28 cellular contexts compared by ENCODE assay signal in the genomic region with DNA sequence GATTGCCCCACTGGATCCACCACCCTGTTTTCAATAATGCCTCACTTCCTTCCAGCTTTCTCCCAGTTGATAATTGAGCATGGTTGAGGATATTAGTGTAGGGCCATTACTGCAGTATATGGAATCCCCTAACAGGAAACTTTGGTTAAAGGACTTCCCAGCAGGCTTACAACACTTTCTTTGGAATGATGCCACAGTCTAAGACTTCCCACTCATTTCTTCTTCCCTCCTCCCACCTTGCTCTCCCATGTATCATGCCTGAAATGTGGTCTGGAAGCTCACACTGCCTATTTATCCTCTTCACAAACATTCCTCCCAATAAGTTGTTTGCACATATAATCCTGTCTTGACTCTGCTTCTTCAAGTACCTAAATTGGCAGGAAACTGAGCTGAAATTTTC.
DNase-seq lines count a peak whose midpoint lies in the region; ATAC-seq and TF ChIP-seq lines count a peak whose summit lies in the region.
"Had no signal": no experiment of that assay in that cellular context is flagged by ENCODE, and none has a peak within 500 bp of the region (broad histone marks: within the 10 kb centered on the region; RNA-seq: fewer than 3 reads in every experiment).

No MANE protein-coding gene starts in this region.

- peak; percentile 9 for DNase-seq in MCF 10A (ENCODE audit: unreplicated experiment)
- no peak for DNase-seq in breast epithelium (ENCODE audit: low spot score in 2 of 2)
- DNase-seq in amniotic epithelial cell (ENCODE audit: low read depth), result peak; percentile 92
- DNase-seq in left lung, result no peak
- no peak for DNase-seq in BE2C
- DNase-seq in stimulated activated CD4-positive, alpha-beta T cell treated with anti-CD3 and anti-CD28 coated beads, Interleukin-12 subunit alpha, Interleukin-12 subunit beta, amount 100 ng/mL, for 4 hours, result no peak
- DNase-seq in sigmoid colon, result no peak
- DNase-seq: activated CD4-positive, alpha-beta T cell treated with anti-CD3 and anti-CD28 coated beads, Interleukin-2, amount 10 ng/mL, durations not matched to agents 24 days and 14 days; activated naive CD8-positive, alpha-beta T cell treated with anti-CD3 and anti-CD28 coated beads, Interleukin-2, amount 50 U/mL, for 24 hours; C1 segment of cervical spinal cord; central memory CD4-positive, alpha-beta T cell; dorsolateral prefrontal cortex; foreskin melanocyte; hypothalamus; lower lobe of right lung; NCI-H2081; NCI-H524 treated with DMSO at 0.1 percent for 48 hours; OCI-M1; right cardiac atrium; SHP77; T-helper 1 cell had no signal

- no peak overlapping the region for H3K4me3 Mint-ChIP-seq in MCF 10A (ENCODE audit: unreplicated experiment)
- H3K4me3 Mint-ChIP-seq: activated CD4-positive, alpha-beta T cell treated with anti-CD3 and anti-CD28 coated beads, Interleukin-2, amount 10 ng/mL, durations not matched to agents 24 days and 14 days; activated naive CD8-positive, alpha-beta T cell treated with anti-CD3 and anti-CD28 coated beads, Interleukin-2, amount 50 U/mL, for 24 hours; GM23338 had no signal

- H3K4me3 ChIP-seq in breast epithelium (no peak overlapping the region), left lung (no peak overlapping the region), BE2C (ENCODE audit: low read depth, low read length) (no peak overlapping the region), sigmoid colon (no peak overlapping the region)
- H3K4me3 ChIP-seq: dorsolateral prefrontal cortex, GM23338, K562, lower lobe of right lung, suprapubic skin, vagina had no signal

- BruUV-seq in MCF 10A (replicated peaks; lab: Mats Ljungman, UMichigan), result no TSS peak

- H3K4me1 Mint-ChIP-seq in MCF 10A (ENCODE audit: insufficient read depth, unreplicated experiment), result no peaks in the 10 kb centered on the region
- H3K4me1 Mint-ChIP-seq: activated CD4-positive, alpha-beta T cell treated with anti-CD3 and anti-CD28 coated beads, Interleukin-2, amount 10 ng/mL, durations not matched to agents 24 days and 14 days; activated naive CD8-positive, alpha-beta T cell treated with anti-CD3 and anti-CD28 coated beads, Interleukin-2, amount 50 U/mL, for 24 hours; GM23338 had no signal

- intact Hi-C loops in MCF 10A (cut with micrococcal nuclease) (loop anchor here (10.0 kb wide), 1 partner anchor 1267 kb away; no protein-coding TSS in a partner anchor), breast epithelium (cut with DNase I; ENCODE audit: low total_unique reads) (no loop called here), left lung (cut with DNase I) (no loop called here), sigmoid colon (cut with DNase I) (no loop called here)

- H3K36me3 Mint-ChIP-seq in MCF 10A (ENCODE audit: insufficient read depth, unreplicated experiment), result no peaks in the 10 kb centered on the region

- H3K9me3 ChIP-seq in breast epithelium (peaks cover 0 to 11% of the 10 kb centered on the region in 2 donors), left lung (peaks cover 0 to 13% of the 10 kb centered on the region in 2 donors), BE2C (no peaks in the 10 kb centered on the region), sigmoid colon (no peaks in the 10 kb centered on the region)
- H3K9me3 ChIP-seq: lower lobe of right lung, neutrophil, suprapubic skin, vagina had no signal

- no peak overlapping the region for H3K27ac ChIP-seq in breast epithelium
- H3K27ac ChIP-seq in left lung, result no peak overlapping the region
- no peak overlapping the region for H3K27ac ChIP-seq in sigmoid colon
- H3K27ac ChIP-seq: dorsolateral prefrontal cortex, lower lobe of right lung, neutrophil, suprapubic skin, vagina had no signal

- no peak for TF ChIP-seq CTCF in MCF 10A (IDR thresholded peaks at IDR 0.05; ENCODE audit: unreplicated experiment)
- no peak for TF ChIP-seq CTCF in breast epithelium (IDR thresholded peaks at IDR 0.05)
- no peak for TF ChIP-seq CTCF in left lung (IDR thresholded peaks at IDR 0.05)
- TF ChIP-seq CTCF in BE2C (IDR thresholded peaks at IDR 0.05; ENCODE audit: low read depth, low read length), result no peak
- no peak for TF ChIP-seq CTCF in sigmoid colon (IDR thresholded peaks at IDR 0.05)

- CTCF ChIA-PET in MCF 10A (lab: Yijun Ruan, JAX), result interaction anchor here (1.0 kb wide), 1 partner anchor 10 kb away, joined by 3 read pairs; no protein-coding TSS in a partner anchor

- H3K27me3 Mint-ChIP-seq in MCF 10A (ENCODE audit: insufficient read depth, unreplicated experiment), result no peaks in the 10 kb centered on the region
- H3K27me3 Mint-ChIP-seq: activated CD4-positive, alpha-beta T cell treated with anti-CD3 and anti-CD28 coated beads, Interleukin-2, amount 10 ng/mL, durations not matched to agents 24 days and 14 days; activated naive CD8-positive, alpha-beta T cell treated with anti-CD3 and anti-CD28 coated beads, Interleukin-2, amount 50 U/mL, for 24 hours had no signal

- POLR2A ChIA-PET in MCF 10A (lab: Yijun Ruan, JAX), result no interaction called here

- H3K36me3 ChIP-seq in breast epithelium, result no peaks in the 10 kb centered on the region
- H3K36me3 ChIP-seq in left lung, result no peaks in the 10 kb centered on the region
- no peaks in the 10 kb centered on the region for H3K36me3 ChIP-seq in BE2C
- no peaks in the 10 kb centered on the region for H3K36me3 ChIP-seq in sigmoid colon
- H3K36me3 ChIP-seq: lower lobe of right lung, neutrophil, suprapubic skin, vagina had no signal

- H3K9me3 Mint-ChIP-seq in MCF 10A (ENCODE audit: unreplicated experiment), result peaks cover 6% of the 10 kb centered on the region
- H3K9me3 Mint-ChIP-seq: activated CD4-positive, alpha-beta T cell treated with anti-CD3 and anti-CD28 coated beads, Interleukin-2, amount 10 ng/mL, durations not matched to agents 24 days and 14 days; GM23338 had no signal

- ATAC-seq in left lung (peak; percentile 76), GM21360 (IDR thresholded peaks at IDR 0.05; ENCODE audit: unreplicated experiment) (no peak)
- ATAC-seq: activated naive CD8-positive, alpha-beta T cell treated with anti-CD3 and anti-CD28 coated beads, Interleukin-2, amount 50 U/mL, for 24 hours; GM23338; K562; right cardiac atrium had no signal

- TF ChIP-seq POLR2A in breast epithelium (IDR thresholded peaks at IDR 0.05), result no peak
- TF ChIP-seq POLR2A in sigmoid colon (IDR thresholded peaks at IDR 0.05), result no peak

- TF ChIP-seq EP300 in sigmoid colon (IDR thresholded peaks at IDR 0.05), result no peak

- no peaks in the 10 kb centered on the region for H3K4me1 ChIP-seq in breast epithelium
- H3K4me1 ChIP-seq in left lung, result no peaks in the 10 kb centered on the region
- H3K4me1 ChIP-seq in BE2C, result no peaks in the 10 kb centered on the region
- no peaks in the 10 kb centered on the region for H3K4me1 ChIP-seq in sigmoid colon
- H3K4me1 ChIP-seq: lower lobe of right lung, suprapubic skin, vagina had no signal

- H3K27me3 ChIP-seq in breast epithelium (no peaks in the 10 kb centered on the region), left lung (no peaks in the 10 kb centered on the region), BE2C (no peaks in the 10 kb centered on the region), sigmoid colon (no peaks in the 10 kb centered on the region)
- H3K27me3 ChIP-seq: dorsolateral prefrontal cortex, neutrophil, suprapubic skin, vagina had no signal

- H3K27ac Mint-ChIP-seq in MCF 10A (ENCODE audit: low read depth, unreplicated experiment), result no peak overlapping the region
- H3K27ac Mint-ChIP-seq: activated CD4-positive, alpha-beta T cell treated with anti-CD3 and anti-CD28 coated beads, Interleukin-2, amount 10 ng/mL, durations not matched to agents 24 days and 14 days; activated naive CD8-positive, alpha-beta T cell treated with anti-CD3 and anti-CD28 coated beads, Interleukin-2, amount 50 U/mL, for 24 hours; activated T-helper 2 cell treated with anti-CD3 and anti-CD28 coated beads, Interferon-gamma antibody, Interleukin-2, Interleukin-4, amounts not matched to agents 10 μg/mL and 5 μg/mL and 100 μg/mL, durations not matched to agents 14 hours and 24 hours and 36 hours; GM23338 had no signal

Comparison
In these comparisons a context has a peak if more than half of its experiments do, and no peak if none do; other contexts are left out.
1. DNase-seq: peak in MCF 10A (single experiment) and amniotic epithelial cell (single experiment); none in breast epithelium (0 of 2), left lung (0 of 2), BE2C (single experiment), stimulated activated CD4-positive, alpha-beta T cell treated with anti-CD3 and anti-CD28 coated beads, Interleukin-12 subunit alpha, Interleukin-12 subunit beta, amount 100 ng/mL, for 4 hours (single experiment) and sigmoid colon (single experiment).